ENCODE assay signal across 8 cellular contexts in the genomic region with DNA sequence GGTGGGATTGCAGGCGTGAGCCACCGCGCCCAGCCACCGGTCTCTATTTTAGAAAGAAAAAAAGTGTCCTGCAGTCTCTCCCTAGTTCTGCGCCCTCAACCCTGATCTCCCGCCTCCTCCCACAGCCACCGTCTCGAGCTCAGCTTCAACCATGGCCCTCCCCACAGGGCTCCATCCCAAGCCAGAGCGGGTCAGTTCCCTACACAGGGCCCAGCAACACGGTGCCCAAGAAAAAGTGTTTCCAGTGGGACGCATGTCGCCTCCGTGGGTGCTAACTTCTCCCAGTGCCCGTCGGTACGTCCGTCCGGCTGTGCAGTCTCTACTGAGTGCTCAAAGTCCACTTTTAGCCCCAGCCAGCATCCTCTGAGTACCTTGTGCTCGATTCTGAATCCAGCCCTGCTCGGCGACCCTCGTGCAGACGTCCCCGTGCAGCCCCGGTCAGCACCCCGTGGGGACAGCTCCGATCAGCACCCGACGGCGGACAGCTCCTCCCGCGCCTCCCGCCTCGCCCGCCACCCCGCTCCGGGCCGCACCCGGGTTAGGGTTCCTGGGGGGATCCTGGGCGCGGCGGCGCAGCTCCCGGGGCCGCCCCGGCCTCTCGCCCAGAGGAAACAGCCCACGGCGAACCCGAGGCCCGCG. TPM values are rescaled to one million over a fixed set of nuclear protein-coding genes. Genes with fewer than 3 reads are reported as not detected.
DNase-seq lines count a peak whose midpoint lies in the region; ATAC-seq and TF ChIP-seq lines count a peak whose summit lies in the region.

No MANE protein-coding gene starts in this region.

- H4K8ac ChIP-seq in trophoblast cell (ENCODE audit: low read depth, low read length) = no peak overlapping the region

- H4K12ac ChIP-seq in trophoblast cell (ENCODE audit: low read depth, low read length) = no peak overlapping the region

- H3K4me2 ChIP-seq in trophoblast cell (ENCODE audit: low read length) = peak overlapping the region; percentile 74

- H3K9me3 Mint-ChIP-seq in Caco-2 (ENCODE audit: unreplicated experiment) = no peaks in the 10 kb centered on the region

- peak overlapping the region; percentile 74 for H3K4me3 Mint-ChIP-seq in Caco-2 (ENCODE audit: unreplicated experiment)

- no peak overlapping the region for H3K18ac ChIP-seq in trophoblast cell (ENCODE audit: low read length)

- WGBS in trophoblast cell (ENCODE audit: extremely low coverage, insufficient coverage, insufficient read length) = no CpG with 5 or more reads among the region's 52 CpGs

- H3K79me2 ChIP-seq in trophoblast cell (ENCODE audit: control insufficient read depth, insufficient read depth, low read length, poor library complexity) = no peaks in the 10 kb centered on the region

- no peak for ATAC-seq in HG02938 (IDR thresholded peaks at IDR 0.05; ENCODE audit: unreplicated experiment)
- no peak for ATAC-seq in GM21717 (IDR thresholded peaks at IDR 0.05; ENCODE audit: unreplicated experiment)

- H2BK12ac ChIP-seq in trophoblast cell (ENCODE audit: low read length) = no peak overlapping the region

- H3K9me3 ChIP-seq in Caco-2 (no peaks in the 10 kb centered on the region), trophoblast cell (ENCODE audit: insufficient read depth, low read depth, low read length) (peaks cover 2% of the 10 kb centered on the region)

- H3K27ac ChIP-seq in trophoblast cell (ENCODE audit: low read depth, low read length) = no peak overlapping the region

- H3K4ac ChIP-seq in trophoblast cell (ENCODE audit: low read depth, low read length) = no peak overlapping the region

- H2BK5ac ChIP-seq in trophoblast cell (ENCODE audit: low read depth, low read length, poor library complexity) = no peak overlapping the region

- no peak overlapping the region for H2AK5ac ChIP-seq in trophoblast cell (ENCODE audit: low read length)

- TF ChIP-seq CTCF in Caco-2 (IDR thresholded peaks at IDR 0.05; ENCODE audit: insufficient read depth in 1 of 2, low read depth in 1 of 2, low read length in 1 of 2, severe bottlenecking in 1 of 2, unreplicated experiment in 1 of 2) (no peak), fibroblast of villous mesenchyme (IDR thresholded peaks at IDR 0.05; ENCODE audit: insufficient read depth, low read depth, low read length) (no peak)

- H3K14ac ChIP-seq in trophoblast cell (ENCODE audit: low read length) = no peak overlapping the region

- no peak overlapping the region for H2BK120ac ChIP-seq in trophoblast cell (ENCODE audit: insufficient read depth, low read length, poor library complexity)

- H4K91ac ChIP-seq in trophoblast cell (ENCODE audit: low read depth, low read length) = no peak overlapping the region

- peaks cover 5% of the 10 kb centered on the region for H3K4me1 ChIP-seq in Caco-2
- peaks cover 3 to 4% of the 10 kb centered on the region in 2 experiments for H3K4me1 ChIP-seq in trophoblast cell (ENCODE audit: control insufficient read depth in 1 of 2, insufficient read depth in 2 of 2, low read length in 2 of 2)

- H3K23ac ChIP-seq in trophoblast cell (ENCODE audit: low read length) = no peak overlapping the region

- H3K79me1 ChIP-seq in trophoblast cell (ENCODE audit: low read length) = no peaks in the 10 kb centered on the region

- no peaks in the 10 kb centered on the region for H3K36me3 ChIP-seq in Caco-2 (ENCODE audit: control insufficient read depth, insufficient read depth, low read length)
- peaks cover 0 to 2% of the 10 kb centered on the region in 2 experiments for H3K36me3 ChIP-seq in trophoblast cell (ENCODE audit: control insufficient read depth in 1 of 2, insufficient read depth in 2 of 2, low read length in 2 of 2)

- CTCF ChIA-PET in Caco-2 (lab: Charles Lee) = interaction anchor here (0.6 kb wide), 1 partner anchor 160 kb away, joined by 4 read pairs; no protein-coding TSS in a partner anchor

- peaks cover 7% of the 10 kb centered on the region for H3K27me3 Mint-ChIP-seq in Caco-2 (ENCODE audit: insufficient read depth, unreplicated experiment)

- peak overlapping the region; percentile 51 for H3K27ac Mint-ChIP-seq in Caco-2 (ENCODE audit: unreplicated experiment)

- POLR2A ChIA-PET in Caco-2 (lab: Charles Lee) = no interaction called here

- H3K36me3 Mint-ChIP-seq in Caco-2 (ENCODE audit: insufficient read depth, unreplicated experiment) = no peaks in the 10 kb centered on the region

- H2AFZ ChIP-seq in trophoblast cell (ENCODE audit: insufficient read depth, low read length, poor library complexity) = no peak overlapping the region

- BruUV-seq in Caco-2 (replicated peaks; lab: Mats Ljungman, UMichigan) = no TSS peak

- DNase-seq in Caco-2 (peak; percentile 62 to 87), NCI-H69 (lab: John Stamatoyannopoulos, UW) (peak; percentile 69), activated T-helper 1 cell treated with Interleukin-2 at 50 U/mL for 16 hours (ENCODE audit: low read depth) (peak; percentile 35), fibroblast of villous mesenchyme (ENCODE audit: low read depth) (peak; percentile 40), trophoblast cell (peak; percentile 31 to 56), KG1 (lab: John Stamatoyannopoulos, UW) (no peak)

- H3K27me3 ChIP-seq in Caco-2 (replicated peaks; ENCODE audit: control insufficient read depth, insufficient read depth, low read length) (no peaks in the 10 kb centered on the region), trophoblast cell (ENCODE audit: insufficient read depth, low read length) (peaks cover 19% of the 10 kb centered on the region)

- no peak overlapping the region for H3K9ac ChIP-seq in trophoblast cell (ENCODE audit: low read length)

- peaks cover 7% of the 10 kb centered on the region for H3K4me1 Mint-ChIP-seq in Caco-2 (ENCODE audit: low read depth, unreplicated experiment)

- intact Hi-C loops in Caco-2 (cut with micrococcal nuclease; ENCODE audit: unreplicated experiment) = no loop called here

- H3K4me3 ChIP-seq in Caco-2 (ENCODE audit: low read depth, low read length) (peak overlapping the region; percentile 34), fibroblast of villous mesenchyme (ENCODE audit: low read depth, low read length) (no peak overlapping the region), trophoblast cell (ENCODE audit: low read depth, low read length) (peak overlapping the region; percentile 1)

RNA-seq across cellular contexts. Expression of a gene that starts 0.7 kb away (rescaled TPM):
- total RNA-seq in Caco-2 (2022) = 3.2 and 3.9 TPM in 2 replicates
- total RNA-seq in fibroblast of villous mesenchyme = 0.32 and 0.43 TPM in 2 replicates
- polyA plus RNA-seq in trophoblast cell (2013) = 0.58 and 0.66 TPM in 2 replicates

RNA-seq across cellular contexts. Expression of a gene that starts 17.3 kb away (rescaled TPM):
- total RNA-seq in Caco-2 (2022) = 43.3 and 45.4 TPM in 2 replicates
- 18.1 and 24.5 TPM in 2 replicates for total RNA-seq in fibroblast of villous mesenchyme
- 40.3 and 43.1 TPM in 2 replicates for polyA plus RNA-seq in trophoblast cell (2013)

RNA-seq across cellular contexts. Expression of a gene that starts 21.7 kb away (rescaled TPM):
- total RNA-seq in Caco-2 (2022) = 19.8 and 24.6 TPM in 2 replicates
- total RNA-seq in fibroblast of villous mesenchyme = 3.2 and 3.9 TPM in 2 replicates
- polyA plus RNA-seq in trophoblast cell (2013) = 18.3 and 19.4 TPM in 2 replicates

RNA-seq across cellular contexts. Expression of a gene that starts 28.0 kb away (rescaled TPM):
- 11.5 TPM in 2 replicates for total RNA-seq in Caco-2 (2022)
- total RNA-seq in fibroblast of villous mesenchyme = 9.9 and 19.0 TPM in 2 replicates
- 17.7 and 18.7 TPM in 2 replicates for polyA plus RNA-seq in trophoblast cell (2013)

RNA-seq across cellular contexts. Expression of a gene that starts 37.2 kb away (rescaled TPM):
- not detected in 2 replicates for total RNA-seq in Caco-2 (2022)
- total RNA-seq in fibroblast of villous mesenchyme = not detected in 2 replicates
- polyA plus RNA-seq in trophoblast cell (2013) = 0.53 and 0.62 TPM in 2 replicates
